In genomic region chr15:48868018-48868417, GRCh38 we compare ENCODE assay signal across 2 cellular contexts.
TF ChIP-seq lines count a peak whose summit lies in the region.

No MANE protein-coding gene starts in this region.

TF ChIP-seq in SK-N-SH, 30 proteins besides CTCF, POLR2A, EP300 and RAD21:
- TF ChIP-seq REST (IDR thresholded peaks at IDR 0.05; ENCODE audit: low read depth, low read length) (no peak), POLR2AphosphoS5 (IDR thresholded peaks at IDR 0.05; ENCODE audit: low read depth, low read length) (no peak), MAX (IDR thresholded peaks at IDR 0.05; ENCODE audit: low read depth) (no peak), FOSL2 (IDR thresholded peaks at IDR 0.05; ENCODE audit: borderline replicate concordance, low read depth) (no peak), MEF2A (IDR thresholded peaks at IDR 0.05; ENCODE audit: borderline replicate concordance, low read depth) (no peak), GATA2 (CRISPR knock-in tag; IDR thresholded peaks at IDR 0.05) (no peak), FOXJ3 (CRISPR knock-in tag; IDR thresholded peaks at IDR 0.05) (no peak), RCOR1 (IDR thresholded peaks at IDR 0.05; ENCODE audit: low read length) (no peak), TAF1 (IDR thresholded peaks at IDR 0.05; ENCODE audit: borderline replicate concordance, low read depth, low read length) (no peak), MXI1 (IDR thresholded peaks at IDR 0.05; ENCODE audit: low read depth, low read length) (no peak), YY1 (IDR thresholded peaks at IDR 0.05; ENCODE audit: low read depth) (no peak), CHD2 (IDR thresholded peaks at IDR 0.05; ENCODE audit: low read length, partially characterized antibody) (no peak), SMC3 (IDR thresholded peaks at IDR 0.05; ENCODE audit: low read depth, low read length) (no peak), TCF12 (IDR thresholded peaks at IDR 0.05) (no peak), NFIC (IDR thresholded peaks at IDR 0.05; ENCODE audit: borderline replicate concordance) (no peak), EZH2phosphoT487 (IDR thresholded peaks at IDR 0.05; ENCODE audit: borderline replicate concordance, low read depth) (no peak)
- TF ChIP-seq, protein P1, sequence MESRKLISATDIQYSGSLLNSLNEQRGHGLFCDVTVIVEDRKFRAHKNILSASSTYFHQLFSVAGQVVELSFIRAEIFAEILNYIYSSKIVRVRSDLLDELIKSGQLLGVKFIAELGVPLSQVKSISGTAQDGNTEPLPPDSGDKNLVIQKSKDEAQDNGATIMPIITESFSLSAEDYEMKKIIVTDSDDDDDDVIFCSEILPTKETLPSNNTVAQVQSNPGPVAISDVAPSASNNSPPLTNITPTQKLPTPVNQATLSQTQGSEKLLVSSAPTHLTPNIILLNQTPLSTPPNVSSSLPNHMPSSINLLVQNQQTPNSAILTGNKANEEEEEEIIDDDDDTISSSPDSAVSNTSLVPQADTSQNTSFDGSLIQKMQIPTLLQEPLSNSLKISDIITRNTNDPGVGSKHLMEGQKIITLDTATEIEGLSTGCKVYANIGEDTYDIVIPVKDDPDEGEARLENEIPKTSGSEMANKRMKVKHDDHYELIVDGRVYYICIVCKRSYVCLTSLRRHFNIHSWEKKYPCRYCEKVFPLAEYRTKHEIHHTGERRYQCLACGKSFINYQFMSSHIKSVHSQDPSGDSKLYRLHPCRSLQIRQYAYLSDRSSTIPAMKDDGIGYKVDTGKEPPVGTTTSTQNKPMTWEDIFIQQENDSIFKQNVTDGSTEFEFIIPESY (IDR thresholded peaks at IDR 0.05; ENCODE audit: borderline replicate concordance, low read depth): no peak
- TF ChIP-seq, protein P2, sequence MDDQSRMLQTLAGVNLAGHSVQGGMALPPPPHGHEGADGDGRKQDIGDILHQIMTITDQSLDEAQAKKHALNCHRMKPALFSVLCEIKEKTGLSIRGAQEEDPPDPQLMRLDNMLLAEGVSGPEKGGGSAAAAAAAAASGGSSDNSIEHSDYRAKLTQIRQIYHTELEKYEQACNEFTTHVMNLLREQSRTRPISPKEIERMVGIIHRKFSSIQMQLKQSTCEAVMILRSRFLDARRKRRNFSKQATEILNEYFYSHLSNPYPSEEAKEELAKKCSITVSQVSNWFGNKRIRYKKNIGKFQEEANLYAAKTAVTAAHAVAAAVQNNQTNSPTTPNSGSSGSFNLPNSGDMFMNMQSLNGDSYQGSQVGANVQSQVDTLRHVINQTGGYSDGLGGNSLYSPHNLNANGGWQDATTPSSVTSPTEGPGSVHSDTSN (IDR thresholded peaks at IDR 0.05): no peak
- TF ChIP-seq, protein P3, sequence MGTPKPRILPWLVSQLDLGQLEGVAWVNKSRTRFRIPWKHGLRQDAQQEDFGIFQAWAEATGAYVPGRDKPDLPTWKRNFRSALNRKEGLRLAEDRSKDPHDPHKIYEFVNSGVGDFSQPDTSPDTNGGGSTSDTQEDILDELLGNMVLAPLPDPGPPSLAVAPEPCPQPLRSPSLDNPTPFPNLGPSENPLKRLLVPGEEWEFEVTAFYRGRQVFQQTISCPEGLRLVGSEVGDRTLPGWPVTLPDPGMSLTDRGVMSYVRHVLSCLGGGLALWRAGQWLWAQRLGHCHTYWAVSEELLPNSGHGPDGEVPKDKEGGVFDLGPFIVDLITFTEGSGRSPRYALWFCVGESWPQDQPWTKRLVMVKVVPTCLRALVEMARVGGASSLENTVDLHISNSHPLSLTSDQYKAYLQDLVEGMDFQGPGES (IDR thresholded peaks at IDR 0.05; ENCODE audit: low read depth, low read length): no peak

TF ChIP-seq in SK-N-SH treated with all-trans-retinoic acid at 6 μM for 48 hours, 23 proteins besides CTCF, POLR2A, EP300 and RAD21 (continued from another document):
- TF ChIP-seq, protein P4, sequence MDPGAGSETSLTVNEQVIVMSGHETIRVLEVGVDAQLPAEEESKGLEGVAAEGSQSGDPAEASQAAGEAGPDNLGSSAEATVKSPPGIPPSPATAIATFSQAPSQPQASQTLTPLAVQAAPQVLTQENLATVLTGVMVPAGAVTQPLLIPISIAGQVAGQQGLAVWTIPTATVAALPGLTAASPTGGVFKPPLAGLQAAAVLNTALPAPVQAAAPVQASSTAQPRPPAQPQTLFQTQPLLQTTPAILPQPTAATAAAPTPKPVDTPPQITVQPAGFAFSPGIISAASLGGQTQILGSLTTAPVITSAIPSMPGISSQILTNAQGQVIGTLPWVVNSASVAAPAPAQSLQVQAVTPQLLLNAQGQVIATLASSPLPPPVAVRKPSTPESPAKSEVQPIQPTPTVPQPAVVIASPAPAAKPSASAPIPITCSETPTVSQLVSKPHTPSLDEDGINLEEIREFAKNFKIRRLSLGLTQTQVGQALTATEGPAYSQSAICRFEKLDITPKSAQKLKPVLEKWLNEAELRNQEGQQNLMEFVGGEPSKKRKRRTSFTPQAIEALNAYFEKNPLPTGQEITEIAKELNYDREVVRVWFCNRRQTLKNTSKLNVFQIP (CRISPR knock-in tag; IDR thresholded peaks at IDR 0.05; ENCODE audit: borderline replicate concordance, low read depth): no peak
- TF ChIP-seq ISL1 (CRISPR knock-in tag; IDR thresholded peaks at IDR 0.05) (no peak), ZFP30 (CRISPR knock-in tag; IDR thresholded peaks at IDR 0.05) (no peak), RARB (CRISPR knock-in tag; IDR thresholded peaks at IDR 0.05) (no peak), ZNF70 (CRISPR knock-in tag; IDR thresholded peaks at IDR 0.05) (no peak), TOX (CRISPR knock-in tag; IDR thresholded peaks at IDR 0.05; ENCODE audit: borderline replicate concordance) (no peak), SNAI2 (CRISPR knock-in tag; IDR thresholded peaks at IDR 0.05) (no peak), PPARA (CRISPR knock-in tag; IDR thresholded peaks at IDR 0.05; ENCODE audit: borderline replicate concordance) (no peak), TCF4 (CRISPR knock-in tag; IDR thresholded peaks at IDR 0.05; ENCODE audit: borderline replicate concordance) (no peak), GLIS3 (CRISPR knock-in tag; IDR thresholded peaks at IDR 0.05) (no peak)
TF ChIP-seq in SK-N-SH treated with all-trans-retinoic acid at 6 μM for 48 hours: peak in this region for 0.
